13 cellular contexts compared by ENCODE assay signal in genomic region chr10:133358162-133358919, GRCh38. TPM values are rescaled to one million over a fixed set of nuclear protein-coding genes. Genes with fewer than 3 reads are reported as not detected.
DNase-seq lines count a peak whose midpoint lies in the region; ATAC-seq and TF ChIP-seq lines count a peak whose summit lies in the region.
"Had no signal": no experiment of that assay in that cellular context is flagged by ENCODE, and none has a peak within 500 bp of the region (broad histone marks: within the 10 kb centered on the region; RNA-seq: fewer than 3 reads in every experiment).

No MANE protein-coding gene starts in this region.

- H3K9me3 Mint-ChIP-seq in effector memory CD8-positive, alpha-beta T cell: no peaks in the 10 kb centered on the region
- H3K9me3 Mint-ChIP-seq: activated CD4-positive, alpha-beta T cell treated with anti-CD3 and anti-CD28 coated beads, Interleukin-2, amount 10 ng/mL, durations not matched to agents 24 days and 14 days; brain; T-helper 1 cell treated with Interleukin-12 subunit alpha and Interleukin-12 subunit beta and Interleukin-4 antibody, amounts not matched to agents 30 μg/mL and 1 μg/mL, for 36 hours had no signal

- H3K36me3 ChIP-seq in HUES6 (ENCODE audit: control insufficient read depth, insufficient read depth, low read length) (peaks cover 27% of the 10 kb centered on the region), liver (ENCODE audit: control insufficient read depth in 4 of 4, insufficient read depth in 3 of 4, low read depth in 1 of 4, low read length in 3 of 4) (peaks cover 6 to 18% (median 11%) of the 10 kb centered on the region in 4 donors), spleen (peaks cover 0 to 36% (median 14%) of the 10 kb centered on the region in 6 donors), Karpas-422 (ENCODE audit: insufficient read depth, low read length) (no peaks in the 10 kb centered on the region)

- WGBS in liver: 41% methylated on average over 41 of the region's 41 CpGs
- WGBS in spleen, 5 donors: 50 to 85% (median 84%) methylated on average over 2 to 41 of the region's 41 CpGs

- H3K4me2 ChIP-seq in Karpas-422 (ENCODE audit: low read depth, low read length, poor library complexity, severe bottlenecking): no peak overlapping the region

- H3K27ac Mint-ChIP-seq in effector memory CD8-positive, alpha-beta T cell: no peak overlapping the region
- H3K27ac Mint-ChIP-seq: T-helper 1 cell treated with Interleukin-12 subunit alpha and Interleukin-12 subunit beta and Interleukin-4 antibody, amounts not matched to agents 30 μg/mL and 1 μg/mL, for 36 hours had no signal

- TF ChIP-seq POLR2A in spleen (IDR thresholded peaks at IDR 0.05): no peak

- no peak for DNase-seq in effector memory CD8-positive, alpha-beta T cell
- peak; percentile 91 for DNase-seq in spleen
- DNase-seq in NCI-H774 (lab: John Stamatoyannopoulos, UW): no peak
- no peak for DNase-seq in DMS 273 treated with DMSO at 0.1 percent for 48 hours (lab: John Stamatoyannopoulos, UW)
- no peak for DNase-seq in DMS53 (lab: John Stamatoyannopoulos, UW)
- no peak for DNase-seq in Karpas-422
- DNase-seq: NCI-H510A had no signal

- H3K9ac ChIP-seq in HUES6 (ENCODE audit: low read length) (no peak overlapping the region), liver (ENCODE audit: low read depth in 1 of 2, low read length in 2 of 2) (peak overlapping the region in 1 of 2 donors; percentile 58), Karpas-422 (ENCODE audit: low read length) (no peak overlapping the region)

- TF ChIP-seq CTCF in liver (IDR thresholded peaks at IDR 0.05; ENCODE audit: low read depth, low read length, missing input control): no peak
- TF ChIP-seq CTCF in spleen (IDR thresholded peaks at IDR 0.05 in 8 of 11, conservative IDR thresholded peaks at IDR 0.05 in 3 of 11): no peak

- peaks cover 7 to 16% of the 10 kb centered on the region in 2 donors for H3K4me1 Mint-ChIP-seq in effector memory CD8-positive, alpha-beta T cell (ENCODE audit: low read depth in 2 of 2)
- H3K4me1 Mint-ChIP-seq: brain had no signal

- TF ChIP-seq RAD21 in liver (IDR thresholded peaks at IDR 0.05): peak in 1 of 2 donors; percentile 12

- no peaks in the 10 kb centered on the region for H3K79me2 ChIP-seq in Karpas-422 (ENCODE audit: low read length)

- no peak overlapping the region for H3K27ac ChIP-seq in HUES6 (ENCODE audit: low read depth, low read length)
- H3K27ac ChIP-seq in liver (ENCODE audit: low read depth in 1 of 2, low read length in 2 of 2): peak overlapping the region; percentile 91 to 93
- H3K27ac ChIP-seq in spleen: peak overlapping the region in 6 of 8 donors; percentile 14 to 89 (median 83)
- H3K27ac ChIP-seq in Karpas-422 (ENCODE audit: low read length): no peak overlapping the region

- H3K4me3 Mint-ChIP-seq in effector memory CD8-positive, alpha-beta T cell: peak overlapping the region; percentile 45 to 69

- H3K4me1 ChIP-seq in HUES6 (ENCODE audit: control insufficient read depth, insufficient read depth, low read length) (peaks cover 4% of the 10 kb centered on the region), liver (ENCODE audit: control insufficient read depth in 4 of 4, insufficient read depth in 4 of 4, low read length in 3 of 4) (peaks cover 19 to 74% (median 58%) of the 10 kb centered on the region in 4 donors), spleen (peaks cover 8 to 46% (median 20%) of the 10 kb centered on the region in 6 donors), Karpas-422 (ENCODE audit: low read length) (peaks cover 5% of the 10 kb centered on the region; the same call in 1 of the 2 replicates)

- ATAC-seq in effector memory CD8-positive, alpha-beta T cell (replicated peaks): no peak

- H3K27me3 ChIP-seq in HUES6 (ENCODE audit: control insufficient read depth, insufficient read depth, low read length) (peaks cover 15% of the 10 kb centered on the region), liver (ENCODE audit: control insufficient read depth in 4 of 4, insufficient read depth in 4 of 4, low read length in 3 of 4) (no peaks in the 10 kb centered on the region), spleen (replicated peaks in 1 of 7) (no peaks in the 10 kb centered on the region), Karpas-422 (ENCODE audit: low read length) (no peaks in the 10 kb centered on the region)

- intact Hi-C loops in spleen (cut with DNase I; ENCODE audit: low total_unique reads): no loop called here

- H3K27me3 Mint-ChIP-seq in effector memory CD8-positive, alpha-beta T cell: no peaks in the 10 kb centered on the region
- H3K27me3 Mint-ChIP-seq: activated CD4-positive, alpha-beta T cell treated with anti-CD3 and anti-CD28 coated beads, Interleukin-2, amount 10 ng/mL, durations not matched to agents 24 days and 14 days; brain had no signal

- no peaks in the 10 kb centered on the region for H4K20me1 ChIP-seq in Karpas-422 (ENCODE audit: insufficient read depth, low read depth, low read length)

- peak overlapping the region; percentile 20; the same call in 1 of the 2 replicates for H3K4me3 ChIP-seq in HUES6 (ENCODE audit: low read depth, low read length)
- peak overlapping the region; percentile 18 to 77 (median 26) for H3K4me3 ChIP-seq in liver (ENCODE audit: low read depth in 1 of 3, low read length in 3 of 3)
- H3K4me3 ChIP-seq in spleen: peak overlapping the region in 4 of 8 donors; percentile 54 to 85 (median 63)
- H3K4me3 ChIP-seq in Karpas-422 (ENCODE audit: low read length): no peak overlapping the region

- no peaks in the 10 kb centered on the region for H3K9me2 ChIP-seq in Karpas-422 (replicated peaks; ENCODE audit: insufficient read depth, low read length)

- H3K36me3 Mint-ChIP-seq in effector memory CD8-positive, alpha-beta T cell (ENCODE audit: insufficient read depth): no peaks in the 10 kb centered on the region

- H3K9me3 ChIP-seq in HUES6 (ENCODE audit: control insufficient read depth, insufficient read depth, low read depth, low read length) (no peaks in the 10 kb centered on the region), liver (ENCODE audit: control insufficient read depth in 4 of 4, low read length in 3 of 4) (no peaks in the 10 kb centered on the region), spleen (no peaks in the 10 kb centered on the region), Karpas-422 (ENCODE audit: low read length) (no peaks in the 10 kb centered on the region)

- no peak overlapping the region for H2AFZ ChIP-seq in Karpas-422 (ENCODE audit: low read length)

TF ChIP-seq in liver, 16 proteins besides CTCF, POLR2A, EP300 and RAD21 (continues in another document):
- TF ChIP-seq ZBTB33 (IDR thresholded peaks at IDR 0.05) (no peak), YY1 (IDR thresholded peaks at IDR 0.05) (peak; percentile 66), SP1 (IDR thresholded peaks at IDR 0.05) (peak; percentile 48)

RNA-seq across cellular contexts. Expression of gene FUOM, which starts 0.5 kb away (rescaled TPM):
- total RNA-seq in liver: 10 to 100 TPM; 24.3 to 67.6 TPM
- 100 to 1,000 TPM; 124 to 194 TPM for polyA plus RNA-seq in liver
- total RNA-seq in spleen: 10 to 100 TPM; 25.3 to 36.5 (median 27.7) TPM
- 10 to 100 TPM; 43.8 to 79.6 (median 47.9) TPM for polyA plus RNA-seq in spleen
- 0.97 and 1.5 TPM in 2 replicates for total RNA-seq in Karpas-422 (2014; rRNA removed; shearing (Covaris generic); ENCODE audit: low replicate concordance)

RNA-seq across cellular contexts. Expression of gene PRAP1, which starts 11.2 kb away (rescaled TPM):
- total RNA-seq in liver (100 to 1,000 TPM in 1 of 2 donors, 10 to 100 TPM in 1; 60.8 to 174 TPM), spleen (not detected)
- polyA plus RNA-seq in liver (100 to 1,000 TPM; 315 to 426 TPM), spleen (not detected)
- not detected in 2 replicates for total RNA-seq in Karpas-422 (2014; rRNA removed; shearing (Covaris generic); ENCODE audit: low replicate concordance)
- total RNA-seq: activated CD4-positive, alpha-beta T cell treated with anti-CD3 and anti-CD28 coated beads, Interleukin-2, amount 10 ng/mL, durations not matched to agents 24 days and 14 days; IMR-90 had no signal
- polyA plus RNA-seq: IMR-90 had no signal

RNA-seq across cellular contexts. Expression of gene ECHS1, which starts 14.8 kb away (rescaled TPM):
- total RNA-seq in liver (100 to 1,000 TPM in 1 of 2 donors, 10 to 100 TPM in 1; 41.5 to 214 TPM), spleen (10 to 100 TPM; 29.8 to 46.2 (median 44.8) TPM)
- polyA plus RNA-seq in liver (100 to 1,000 TPM; 493 to 849 TPM), spleen (10 to 100 TPM; 54.8 to 81.2 (median 62.7) TPM)
- total RNA-seq in Karpas-422 (2014; rRNA removed; shearing (Covaris generic); ENCODE audit: low replicate concordance): 37.3 and 71.9 TPM in 2 replicates

RNA-seq across cellular contexts. Expression of gene PAOX, which starts 20.7 kb away (rescaled TPM):
- 10 to 100 TPM in 1 of 2 donors, 1 to 10 TPM in 1; 4.8 to 17.5 TPM for total RNA-seq in liver
- 10 to 100 TPM in 1 of 2 donors, 1 to 10 TPM in 1; 9.1 to 17.8 TPM for polyA plus RNA-seq in liver
- 10 to 100 TPM; 16.2 to 34.0 (median 22.8) TPM for total RNA-seq in spleen
- 10 to 100 TPM; 15.4 to 26.0 (median 19.3) TPM for polyA plus RNA-seq in spleen
- total RNA-seq in Karpas-422 (2014; rRNA removed; shearing (Covaris generic); ENCODE audit: low replicate concordance): 1.6 TPM in 1 of 2 replicates, not detected in the other

RNA-seq across cellular contexts. Expression of gene CALY, which starts 21.6 kb away (rescaled TPM):
- total RNA-seq in liver (not detected), spleen (1 to 10 TPM in 3 of 7 donors, under 1 TPM in 3, not detected in 1; 0.30 to 3.4 (median 0.94) TPM)
- polyA plus RNA-seq in liver (under 1 TPM in 1 of 2 donors, not detected in 1; 0.07 TPM), spleen (under 1 TPM; 0.04 to 0.12 (median 0.10) TPM)
- total RNA-seq in Karpas-422 (2014; rRNA removed; shearing (Covaris generic); ENCODE audit: low replicate concordance): not detected in 2 replicates
- total RNA-seq: activated CD4-positive, alpha-beta T cell treated with anti-CD3 and anti-CD28 coated beads, Interleukin-2, amount 10 ng/mL, durations not matched to agents 24 days and 14 days; IMR-90 had no signal

Comparison
In these comparisons a context has a peak if more than half of its experiments do, and no peak if none do; other contexts are left out.
1. H3K27ac ChIP-seq: peak in liver (2 of 2) and spleen (6 of 8); none in HUES6 (single experiment) and Karpas-422 (single experiment).
2. RNA of gene FUOM, which starts 0.5 kb away (total RNA-seq): 24.3 to 67.6 TPM in liver and 25.3 to 36.5 TPM in spleen; 0.97 to 1.5 TPM in Karpas-422; every median in the first group is over 10 times any median in the second.
3. RNA of gene PRAP1, which starts 11.2 kb away (total RNA-seq): 60.8 to 174 TPM in liver; not detected in spleen and not detected in Karpas-422; every median in the first group is over 10 times any median in the second.